In the genomic region with DNA sequence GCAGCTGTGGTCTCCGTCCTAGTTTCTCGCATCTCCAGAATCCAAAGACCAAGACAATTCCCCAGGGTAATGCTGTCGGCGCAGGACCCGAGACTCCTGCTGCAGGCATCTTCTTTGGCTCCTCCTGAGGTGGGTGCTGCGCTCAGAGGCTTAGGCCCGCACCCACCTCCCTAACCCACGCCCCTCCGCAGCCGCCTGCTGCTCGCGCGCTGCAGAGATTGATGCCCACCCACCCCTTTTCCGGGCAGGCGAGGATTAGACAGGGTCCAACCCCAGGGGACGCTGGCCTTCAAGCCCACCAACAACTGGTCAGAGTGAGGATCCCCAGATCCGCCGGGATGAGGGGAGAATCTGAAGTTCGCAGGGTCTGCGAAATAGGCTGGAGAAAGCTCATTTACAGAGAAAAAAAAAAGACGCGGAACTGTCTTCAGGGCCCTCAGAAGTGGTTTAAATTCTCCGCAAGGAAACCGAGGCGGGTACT, we compare ENCODE assay signal across 7 cellular contexts. TPM values are rescaled to one million over a fixed set of nuclear protein-coding genes. Genes with fewer than 3 reads are reported as not detected.
DNase-seq lines count a peak whose midpoint lies in the region; ATAC-seq, FAIRE-seq and TF ChIP-seq lines count a peak whose summit lies in the region.

No MANE protein-coding gene starts in this region.

- no peaks in the 10 kb centered on the region for H3K36me3 ChIP-seq in keratinocyte (ENCODE audit: control insufficient read depth in 2 of 2, extremely low read depth in 1 of 2, insufficient read depth in 2 of 2, low read length in 2 of 2)

- peaks cover 23 to 49% of the 10 kb centered on the region in 2 donors for H3K4me1 Mint-ChIP-seq in stimulated activated naive B cell treated with anti-CD40 and anti-IgM and Interleukin-4, amounts not matched to agents 10 μg/mL and 1 μg/mL and 100 μg/mL, for 72 hours

- peak overlapping the region; percentile 42 for H3K4me3 ChIP-seq in HL-60 (replicated peaks; ENCODE audit: insufficient read depth, low read length)
- peak overlapping the region; percentile 28 for H3K4me3 ChIP-seq in astrocyte of the spinal cord (ENCODE audit: low read depth, low read length)
- H3K4me3 ChIP-seq in keratinocyte (ENCODE audit: control insufficient read depth in 2 of 3, extremely low read depth in 1 of 3, insufficient read depth in 2 of 3, low read depth in 1 of 3, low read length in 3 of 3), result peak overlapping the region in 1 of 3 experiments; percentile 52

- peaks cover 7% of the 10 kb centered on the region in 2 donors for H3K9me3 Mint-ChIP-seq in stimulated activated naive B cell treated with anti-CD40 and anti-IgM and Interleukin-4, amounts not matched to agents 10 μg/mL and 1 μg/mL and 100 μg/mL, for 72 hours

- TF ChIP-seq CTCF in HL-60 (IDR thresholded peaks at IDR 0.05; ENCODE audit: insufficient read depth, low read length), result no peak
- TF ChIP-seq CTCF in astrocyte of the spinal cord (IDR thresholded peaks at IDR 0.05; ENCODE audit: low read depth, low read length), result no peak
- no peak for TF ChIP-seq CTCF in keratinocyte (optimal IDR thresholded peaks at IDR 0.05 in 1 of 3, IDR thresholded peaks at IDR 0.05 in 1 of 3, conservative IDR thresholded peaks at IDR 0.05 in 1 of 3; ENCODE audit: extremely low read depth in 1 of 3, insufficient read depth in 2 of 3, low read length in 3 of 3)

- DNase-seq in HL-60 (ENCODE audit: low read depth in 1 of 2, low spot score in 1 of 2) (no peak), astrocyte of the spinal cord (ENCODE audit: low read depth, low spot score) (no peak), keratinocyte (ENCODE audit: low read depth, low spot score) (no peak), NCI-H82 treated with DMSO at 0.1 percent for 48 hours (lab: John Stamatoyannopoulos, UW; ENCODE audit: unreplicated experiment) (no peak), NOMO-1 treated with dmso at 0.1 percent for 144 hours (lab: John Stamatoyannopoulos, UW; ENCODE audit: unreplicated experiment) (no peak)
- DNase-seq in stimulated activated naive B cell treated with anti-CD40 and anti-IgM and Interleukin-4, amounts not matched to agents 10 μg/mL and 1 μg/mL and 100 μg/mL, for 72 hours, result no peak

- H3K4me1 ChIP-seq in keratinocyte (ENCODE audit: control insufficient read depth, extremely low read depth, insufficient read depth, low read length), result peaks cover 5% of the 10 kb centered on the region

- peak overlapping the region; percentile 60 for H3K27ac Mint-ChIP-seq in stimulated activated naive B cell treated with anti-CD40 and anti-IgM and Interleukin-4, amounts not matched to agents 10 μg/mL and 1 μg/mL and 100 μg/mL, for 72 hours

- dilution Hi-C loops in keratinocyte (cut with MboI; ENCODE audit: extremely low pct_ligation_motif_present, low sequenced_read_pairs), result no loop called here

- H3K27ac ChIP-seq in HL-60 (replicated peaks) (peak overlapping the region; percentile 66), keratinocyte (ENCODE audit: control insufficient read depth, insufficient read depth, low read length) (no peak overlapping the region)

- H4K20me1 ChIP-seq in keratinocyte (ENCODE audit: control insufficient read depth, extremely low read depth, insufficient read depth, low read length), result no peaks in the 10 kb centered on the region

- H3K36me3 Mint-ChIP-seq in stimulated activated naive B cell treated with anti-CD40 and anti-IgM and Interleukin-4, amounts not matched to agents 10 μg/mL and 1 μg/mL and 100 μg/mL, for 72 hours, result peaks cover 0 to 5% of the 10 kb centered on the region in 2 donors

- H3K27me3 ChIP-seq in HL-60 (ENCODE audit: insufficient read depth, poor library complexity, severe bottlenecking), result no peaks in the 10 kb centered on the region
- H3K27me3 ChIP-seq in keratinocyte (ENCODE audit: control insufficient read depth, extremely low read depth, insufficient read depth, low read length), result peaks cover 23% of the 10 kb centered on the region

- H3K9me3 ChIP-seq in keratinocyte (ENCODE audit: control insufficient read depth, low read depth, low read length), result no peaks in the 10 kb centered on the region

- no peak overlapping the region for H3K9ac ChIP-seq in keratinocyte (ENCODE audit: control insufficient read depth, extremely low read depth, insufficient read depth, low read length)

- no peak for ATAC-seq in stimulated activated naive B cell treated with anti-CD40 and anti-IgM and Interleukin-4, amounts not matched to agents 10 μg/mL and 1 μg/mL and 100 μg/mL, for 72 hours (replicated peaks)
- ATAC-seq in HG02588 (IDR thresholded peaks at IDR 0.05; ENCODE audit: unreplicated experiment), result no peak

- FAIRE-seq in keratinocyte (lab: Jason Lieb, UNC), result no peak

- no peaks in the 10 kb centered on the region for H3K79me2 ChIP-seq in keratinocyte (ENCODE audit: control insufficient read depth, insufficient read depth, low read length)

- no peaks in the 10 kb centered on the region for H3K9me1 ChIP-seq in keratinocyte (ENCODE audit: control insufficient read depth, extremely low read depth, insufficient read depth, low read length)

- peak overlapping the region; percentile 81 for H2AFZ ChIP-seq in keratinocyte (ENCODE audit: control insufficient read depth, low read length)

- no peaks in the 10 kb centered on the region for H3K27me3 Mint-ChIP-seq in stimulated activated naive B cell treated with anti-CD40 and anti-IgM and Interleukin-4, amounts not matched to agents 10 μg/mL and 1 μg/mL and 100 μg/mL, for 72 hours

- in situ Hi-C loops in astrocyte of the spinal cord (cut with HindIII; ENCODE audit: low sequenced_read_pairs), result no loop called here

- peak overlapping the region; percentile 72 for H3K4me2 ChIP-seq in keratinocyte (ENCODE audit: control insufficient read depth, extremely low read depth, insufficient read depth, low read depth, low read length)

- peak overlapping the region; percentile 89 to 90 for H3K4me3 Mint-ChIP-seq in stimulated activated naive B cell treated with anti-CD40 and anti-IgM and Interleukin-4, amounts not matched to agents 10 μg/mL and 1 μg/mL and 100 μg/mL, for 72 hours

RNA-seq across cellular contexts. Expression of a gene that starts 27.9 kb away (rescaled TPM):
- polyA plus RNA-seq in keratinocyte, result 1.4 to 5.0 TPM (median 3.5 TPM) in 3 replicates
- 0.32 TPM for polyA plus RNA-seq in keratinocyte (2011; ENCODE audit: low read depth)
- polyA plus RNA-seq in keratinocyte (2011; cell fraction: cytosol; rRNA removed), result 0.70 and 1.1 TPM in 2 replicates
- 1.4 and 2.3 TPM in 2 replicates for polyA plus RNA-seq in keratinocyte (2011; cell fraction: nucleus; rRNA removed)
- polyA plus RNA-seq in keratinocyte (2012; ENCODE audit: low replicate concordance), result 4.9 TPM in 1 of 2 replicates, not detected in the other
- 4.2 to 5.0 TPM (median 4.7 TPM) in 3 replicates for polyA minus RNA-seq in keratinocyte
- 4.6 TPM for polyA minus RNA-seq in keratinocyte (2011; cell fraction: cytosol; rRNA and poly(A)+ RNA removed)
- polyA minus RNA-seq in keratinocyte (2011; cell fraction: nucleus; rRNA and poly(A)+ RNA removed), result 2.3 and 2.4 TPM in 2 replicates
